8 cellular contexts compared by ENCODE assay signal in the genomic region with DNA sequence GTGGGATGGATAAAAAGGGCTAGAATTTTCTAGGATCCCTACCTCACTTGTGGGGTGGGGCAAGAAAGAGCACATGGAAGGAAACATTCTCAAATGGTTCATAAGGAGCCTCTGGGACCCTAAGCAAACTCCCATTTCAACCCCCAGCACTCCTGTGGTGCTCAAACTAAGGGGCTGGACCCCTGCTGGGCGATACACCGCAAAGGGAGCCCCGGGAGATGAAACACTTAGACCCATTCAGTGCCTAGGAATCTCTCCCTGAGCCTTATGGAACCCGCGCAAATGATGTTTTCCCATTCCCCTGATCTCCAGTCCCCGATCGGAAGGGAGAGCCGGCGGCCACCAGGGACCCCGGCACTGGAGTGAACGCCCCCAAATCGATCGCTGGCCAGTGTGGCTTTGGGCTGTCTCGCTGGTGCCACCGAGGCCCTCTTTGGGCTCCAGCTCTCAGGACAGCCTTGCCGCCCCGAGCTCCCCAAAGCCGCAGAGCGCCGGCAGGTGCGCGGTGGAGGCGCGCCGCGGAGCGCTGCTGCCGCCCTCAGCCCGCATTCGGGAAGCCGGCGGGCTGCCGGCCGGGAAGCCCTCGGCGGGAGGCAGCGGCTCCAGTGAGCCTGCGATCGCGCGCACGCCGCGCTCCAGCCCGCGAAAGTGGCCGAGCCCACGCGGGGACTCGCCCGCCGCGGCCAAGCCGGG. TPM values are rescaled to one million over a fixed set of nuclear protein-coding genes. Genes with fewer than 3 reads are reported as not detected.
DNase-seq lines count a peak whose midpoint lies in the region; ATAC-seq, FAIRE-seq and TF ChIP-seq lines count a peak whose summit lies in the region.

No MANE protein-coding gene starts in this region.

- peaks cover 59% of the 10 kb centered on the region for H3K27me3 Mint-ChIP-seq in activated T-helper 1 cell treated with anti-CD3 and anti-CD28 coated beads, Interleukin-12 subunit alpha, Interleukin-12 subunit beta, Interleukin-2, Interleukin-4 antibody, amounts not matched to agents 30 ng/mL and 10 ng/mL and 1 ng/mL, durations not matched to agents 14 hours and 24 hours and 36 hours (ENCODE audit: insufficient read depth)

- no peaks in the 10 kb centered on the region for H3K36me3 ChIP-seq in heart left ventricle
- H3K36me3 ChIP-seq in rectal smooth muscle tissue (ENCODE audit: control insufficient read depth, insufficient read depth, low read length): no peaks in the 10 kb centered on the region

- H3K4me1 Mint-ChIP-seq in activated T-helper 1 cell treated with anti-CD3 and anti-CD28 coated beads, Interleukin-12 subunit alpha, Interleukin-12 subunit beta, Interleukin-2, Interleukin-4 antibody, amounts not matched to agents 30 ng/mL and 10 ng/mL and 1 ng/mL, durations not matched to agents 14 hours and 24 hours and 36 hours (ENCODE audit: low read depth): peaks cover 12% of the 10 kb centered on the region

- H3K27me3 ChIP-seq in heart left ventricle: peaks cover 0 to 14% (median 0%) of the 10 kb centered on the region in 9 donors
- no peaks in the 10 kb centered on the region for H3K27me3 ChIP-seq in rectal smooth muscle tissue (ENCODE audit: control insufficient read depth, insufficient read depth, low read length)

- H3K27ac Mint-ChIP-seq in activated T-helper 1 cell treated with anti-CD3 and anti-CD28 coated beads, Interleukin-12 subunit alpha, Interleukin-12 subunit beta, Interleukin-2, Interleukin-4 antibody, amounts not matched to agents 30 ng/mL and 10 ng/mL and 1 ng/mL, durations not matched to agents 14 hours and 24 hours and 36 hours: no peak overlapping the region

- peak overlapping the region; percentile 66 for H3K4me3 Mint-ChIP-seq in activated T-helper 1 cell treated with anti-CD3 and anti-CD28 coated beads, Interleukin-12 subunit alpha, Interleukin-12 subunit beta, Interleukin-2, Interleukin-4 antibody, amounts not matched to agents 30 ng/mL and 10 ng/mL and 1 ng/mL, durations not matched to agents 14 hours and 24 hours and 36 hours

- TF ChIP-seq POLR2A in H54 (IDR thresholded peaks at IDR 0.05; ENCODE audit: low read depth, low read length) (0 out of 2 replicates have a peak, but pooled peaks have one; percentile 1), heart left ventricle (IDR thresholded peaks at IDR 0.05) (peak in 1 of 2 donors; percentile 14)

- H3K9me3 ChIP-seq in heart left ventricle: no peaks in the 10 kb centered on the region

- H3K36me3 Mint-ChIP-seq in activated T-helper 1 cell treated with anti-CD3 and anti-CD28 coated beads, Interleukin-12 subunit alpha, Interleukin-12 subunit beta, Interleukin-2, Interleukin-4 antibody, amounts not matched to agents 30 ng/mL and 10 ng/mL and 1 ng/mL, durations not matched to agents 14 hours and 24 hours and 36 hours (ENCODE audit: low read depth): no peaks in the 10 kb centered on the region

- peak in 5 of 12 donors; percentile 11 to 36 (median 24) for TF ChIP-seq CTCF in heart left ventricle (IDR thresholded peaks at IDR 0.05)

- peaks cover 0 to 68% (median 45%) of the 10 kb centered on the region in 12 donors for H3K4me1 ChIP-seq in heart left ventricle
- peaks cover 6% of the 10 kb centered on the region for H3K4me1 ChIP-seq in rectal smooth muscle tissue (ENCODE audit: control insufficient read depth, insufficient read depth, low read length)

- WGBS in heart left ventricle, 4 donors: 1 to 5% (median 2%) methylated on average over 9 to 54 of the region's 54 CpGs

- peak overlapping the region; percentile 35 for H3K9ac ChIP-seq in rectal smooth muscle tissue (ENCODE audit: low read length)

- DNase-seq in AG20443 (ENCODE audit: low spot score) (peak; percentile 64), H54 (ENCODE audit: insufficient read length, low spot score) (no peak), heart left ventricle (peak in 2 of 5 donors; percentile 43 to 72), KG1 (lab: John Stamatoyannopoulos, UW) (no peak)
- DNase-seq in activated T-helper 1 cell treated with anti-CD3 and anti-CD28 coated beads, Interleukin-12 subunit alpha, Interleukin-12 subunit beta, Interleukin-2, Interleukin-4 antibody, amounts not matched to agents 30 ng/mL and 10 ng/mL and 1 ng/mL, durations not matched to agents 14 hours and 24 hours and 36 hours (ENCODE audit: low spot score): no peak
- DNase-seq in central memory CD4-positive, alpha-beta T cell: no peak

- H3K27ac ChIP-seq in heart left ventricle (peak overlapping the region; percentile 74 to 98 (median 92)), rectal smooth muscle tissue (ENCODE audit: low read depth, low read length) (peak overlapping the region; percentile 75)

- no peak for FAIRE-seq in H54 (lab: Jason Lieb, UNC)

- intact Hi-C loops in activated T-helper 1 cell treated with anti-CD3 and anti-CD28 coated beads, Interleukin-12 subunit alpha, Interleukin-12 subunit beta, Interleukin-2, Interleukin-4 antibody, amounts not matched to agents 30 ng/mL and 10 ng/mL and 1 ng/mL, durations not matched to agents 14 hours and 24 hours and 36 hours (cut with micrococcal nuclease): loop anchor here (10.0 kb wide), 1 partner anchor 358 kb away; no protein-coding TSS in a partner anchor
- intact Hi-C loops in heart left ventricle (cut with DNase I): loop anchor here in 6 of 10 donors (5.0 to 10.0 kb wide), 5 partner anchors 41 to 358 kb away; no protein-coding TSS in a partner anchor

- H3K9me3 Mint-ChIP-seq in activated T-helper 1 cell treated with anti-CD3 and anti-CD28 coated beads, Interleukin-12 subunit alpha, Interleukin-12 subunit beta, Interleukin-2, Interleukin-4 antibody, amounts not matched to agents 30 ng/mL and 10 ng/mL and 1 ng/mL, durations not matched to agents 14 hours and 24 hours and 36 hours: no peaks in the 10 kb centered on the region

- ATAC-seq in heart left ventricle: peak in 2 of 4 donors; percentile 52 to 58
- ATAC-seq in GM21723 (IDR thresholded peaks at IDR 0.05; ENCODE audit: unreplicated experiment): no peak

- peak overlapping the region; percentile 66 to 98 (median 88) for H3K4me3 ChIP-seq in heart left ventricle
- H3K4me3 ChIP-seq in rectal smooth muscle tissue (ENCODE audit: low read length): peak overlapping the region; percentile 82

RNA-seq across cellular contexts. Expression of a gene that starts 1.2 kb away (rescaled TPM):
- total RNA-seq in activated T-helper 1 cell treated with anti-CD3 and anti-CD28 coated beads, Interleukin-12 subunit alpha, Interleukin-12 subunit beta, Interleukin-2, Interleukin-4 antibody, amounts not matched to agents 30 ng/mL and 10 ng/mL and 1 ng/mL, durations not matched to agents 14 hours and 24 hours and 36 hours: 0.02 and 0.08 TPM in 2 replicates
- total RNA-seq in heart left ventricle: 10 to 100 TPM; 13.3 to 28.2 (median 18.4) TPM
- 10 to 100 TPM in 1 of 2 donors, 1 to 10 TPM in 1; 9.2 to 10.5 TPM for polyA plus RNA-seq in heart left ventricle

Comparison
In these comparisons a context has a peak if more than half of its experiments do, and no peak if none do; other contexts are left out.
1. RNA of a gene that starts 1.2 kb away (total RNA-seq): 13.3 to 28.2 TPM in heart left ventricle; 0.02 to 0.08 TPM in activated T-helper 1 cell treated with anti-CD3 and anti-CD28 coated beads, Interleukin-12 subunit alpha, Interleukin-12 subunit beta, Interleukin-2, Interleukin-4 antibody, amounts not matched to agents 30 ng/mL and 10 ng/mL and 1 ng/mL, durations not matched to agents 14 hours and 24 hours and 36 hours; every median in the first group is over 10 times any median in the second.